Comparison of ENCODE assay signal across 26 cellular contexts in the genomic region with DNA sequence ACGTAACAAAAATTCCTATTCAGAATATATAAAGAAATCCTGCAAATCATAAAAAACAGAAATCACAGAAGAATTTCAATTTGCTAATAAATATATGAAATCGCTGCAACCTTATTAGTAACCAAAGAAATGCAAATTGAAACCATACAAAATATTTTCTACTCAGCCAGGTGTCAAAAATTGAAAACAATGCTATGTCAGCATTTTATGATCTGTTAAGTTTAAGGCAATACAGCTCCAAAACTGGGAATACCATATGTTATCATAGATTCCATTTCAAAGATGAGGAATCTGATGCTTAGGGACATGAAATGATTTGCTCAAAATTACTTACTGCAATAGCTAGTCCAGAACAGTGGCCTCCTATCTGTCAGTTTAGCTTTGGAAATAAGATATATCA.
DNase-seq lines count a peak whose midpoint lies in the region; ATAC-seq, FAIRE-seq and TF ChIP-seq lines count a peak whose summit lies in the region.
"Had no signal": no experiment of that assay in that cellular context is flagged by ENCODE, and none has a peak within 500 bp of the region (broad histone marks: within the 10 kb centered on the region; RNA-seq: fewer than 3 reads in every experiment).

No MANE protein-coding gene starts in this region.

- no peak for TF ChIP-seq CTCF in A549 (IDR thresholded peaks at IDR 0.05)
- TF ChIP-seq CTCF in K562 (IDR thresholded peaks at IDR 0.05 in 2 of 3, conservative IDR thresholded peaks at IDR 0.05 in 1 of 3; ENCODE audit: insufficient read depth in 2 of 3, low read depth in 1 of 3, low read length in 3 of 3), result no peak

- H3K4me3 ChIP-seq in A549, result no peak overlapping the region
- no peak overlapping the region for H3K4me3 ChIP-seq in K562
- H3K4me3 ChIP-seq: BLaER1, GM12878 had no signal

- H3K9ac ChIP-seq in K562 (ENCODE audit: insufficient read depth in 1 of 2, low read depth in 2 of 2, low read length in 2 of 2), result no peak overlapping the region
- H3K9ac ChIP-seq: BLaER1 had no signal

- no peak overlapping the region for H2AFZ ChIP-seq in K562 (ENCODE audit: low read depth, low read length)

- H3K27ac ChIP-seq in A549 (no peak overlapping the region), K562 (ENCODE audit: extremely low read depth, low read depth, low read length) (no peak overlapping the region)
- H3K27ac ChIP-seq: 22Rv1, BLaER1 had no signal

- intact Hi-C loops in K562 (cut with micrococcal nuclease), result no loop called here
- intact Hi-C loops in activated T-helper 1 cell treated with anti-CD3 and anti-CD28 coated beads, Interleukin-12 subunit alpha, Interleukin-12 subunit beta, Interleukin-2, Interleukin-4 antibody, amounts not matched to agents 30 ng/mL and 10 ng/mL and 1 ng/mL, durations not matched to agents 14 hours and 24 hours and 36 hours (cut with micrococcal nuclease), result no loop called here

- DNase-seq in NCI-H2171 treated with DMSO at 0.1 percent for 48 hours (lab: John Stamatoyannopoulos, UW), result peak; percentile 35
- DNase-seq in NCI-H2171 (lab: John Stamatoyannopoulos, UW), result no peak
- no peak for DNase-seq in A549 (ENCODE audit: low read depth in 1 of 2, low spot score in 1 of 2)
- DNase-seq in K562 (ENCODE audit: extremely low read depth in 1 of 4, low spot score in 3 of 4), result no peak
- DNase-seq in activated T-helper 1 cell treated with anti-CD3 and anti-CD28 coated beads, Interleukin-12 subunit alpha, Interleukin-12 subunit beta, Interleukin-2, Interleukin-4 antibody, amounts not matched to agents 30 ng/mL and 10 ng/mL and 1 ng/mL, durations not matched to agents 14 hours and 24 hours and 36 hours (ENCODE audit: low spot score), result no peak
- DNase-seq: ACHN; BE2C; C1 segment of cervical spinal cord; CD4-positive, alpha-beta memory T cell; CD4-positive, CD25-positive, alpha-beta regulatory T cell; CD8-positive, alpha-beta memory T cell; COR-L47; DMS 273 treated with DMSO at 0.1 percent for 48 hours; DMS153; DMS53; DMS79; DND-41; EL; GDM1 had no signal

- H3K27me3 Mint-ChIP-seq in activated T-helper 1 cell treated with anti-CD3 and anti-CD28 coated beads, Interleukin-12 subunit alpha, Interleukin-12 subunit beta, Interleukin-2, Interleukin-4 antibody, amounts not matched to agents 30 ng/mL and 10 ng/mL and 1 ng/mL, durations not matched to agents 14 hours and 24 hours and 36 hours (ENCODE audit: insufficient read depth), result peaks cover 2% of the 10 kb centered on the region

- no peaks in the 10 kb centered on the region for H3K36me3 Mint-ChIP-seq in activated T-helper 1 cell treated with anti-CD3 and anti-CD28 coated beads, Interleukin-12 subunit alpha, Interleukin-12 subunit beta, Interleukin-2, Interleukin-4 antibody, amounts not matched to agents 30 ng/mL and 10 ng/mL and 1 ng/mL, durations not matched to agents 14 hours and 24 hours and 36 hours (ENCODE audit: low read depth)
- H3K36me3 Mint-ChIP-seq: CD14-positive monocyte; CD4-positive, alpha-beta memory T cell; CD4-positive, CD25-positive, alpha-beta regulatory T cell; CD8-positive, alpha-beta memory T cell had no signal

- TF ChIP-seq RAD21 in A549 (conservative IDR thresholded peaks at IDR 0.05 in 1 of 2, IDR thresholded peaks at IDR 0.05 in 1 of 2) (no peak), K562 (CRISPR knock-in tag; conservative IDR thresholded peaks at IDR 0.05 in 1 of 2, IDR thresholded peaks at IDR 0.05 in 1 of 2) (no peak)

- ATAC-seq in A549 (no peak), K562 (no peak), GM21423 (IDR thresholded peaks at IDR 0.05; ENCODE audit: unreplicated experiment) (no peak)
- ATAC-seq: GM12878 had no signal

- peaks cover 4% of the 10 kb centered on the region for H3K9me3 Mint-ChIP-seq in activated T-helper 1 cell treated with anti-CD3 and anti-CD28 coated beads, Interleukin-12 subunit alpha, Interleukin-12 subunit beta, Interleukin-2, Interleukin-4 antibody, amounts not matched to agents 30 ng/mL and 10 ng/mL and 1 ng/mL, durations not matched to agents 14 hours and 24 hours and 36 hours
- H3K9me3 Mint-ChIP-seq: CD8-positive, alpha-beta memory T cell had no signal

- H3K4me1 ChIP-seq in A549 (no peaks in the 10 kb centered on the region), K562 (replicated peaks in 1 of 2; ENCODE audit: control insufficient read depth in 2 of 2, insufficient read depth in 2 of 2, low read length in 2 of 2) (peaks cover 0 to 3% of the 10 kb centered on the region in 2 experiments; a peak in 2 of 5 replicates)
- H3K4me1 ChIP-seq: BE2C had no signal

- in situ Hi-C loops in K562 (cut with MboI), result no loop called here

- H3K9me1 ChIP-seq in K562 (ENCODE audit: control insufficient read depth, insufficient read depth, low read length), result no peaks in the 10 kb centered on the region

- no peak overlapping the region for H3K4me2 ChIP-seq in A549
- H3K4me2 ChIP-seq in K562 (ENCODE audit: insufficient read depth, low read length), result no peak overlapping the region
- H3K4me2 ChIP-seq: BLaER1 had no signal

- POLR2A ChIA-PET in A549 (lab: Yijun Ruan, JAX), result no interaction called here
- POLR2A ChIA-PET in K562 (lab: Yijun Ruan, JAX), result no interaction called here

- no peaks in the 10 kb centered on the region for H3K79me2 ChIP-seq in K562 (ENCODE audit: control insufficient read depth, insufficient read depth, low read length)

- CTCF ChIA-PET in A549 (lab: Yijun Ruan, JAX), result no interaction called here
- CTCF ChIA-PET in K562 (lab: Yijun Ruan, JAX; ENCODE audit: low intra/inter-chr PET ratio), result no interaction called here

- TF ChIP-seq EP300 in A549 (IDR thresholded peaks at IDR 0.05), result no peak
- TF ChIP-seq EP300 in K562 (IDR thresholded peaks at IDR 0.05; ENCODE audit: low read length), result no peak

- H4K20me1 ChIP-seq in K562 (replicated peaks; ENCODE audit: control insufficient read depth, insufficient read depth, low read length), result no peaks in the 10 kb centered on the region
- H4K20me1 ChIP-seq: BLaER1 had no signal

- H3K4me3 Mint-ChIP-seq in activated T-helper 1 cell treated with anti-CD3 and anti-CD28 coated beads, Interleukin-12 subunit alpha, Interleukin-12 subunit beta, Interleukin-2, Interleukin-4 antibody, amounts not matched to agents 30 ng/mL and 10 ng/mL and 1 ng/mL, durations not matched to agents 14 hours and 24 hours and 36 hours, result no peak overlapping the region
- H3K4me3 Mint-ChIP-seq: CD14-positive monocyte; CD4-positive, alpha-beta memory T cell; CD4-positive, CD25-positive, alpha-beta regulatory T cell; CD8-positive, alpha-beta memory T cell had no signal

- no TSS peak for BruUV-seq in K562 (replicated peaks; lab: Mats Ljungman, UMichigan)

- no peaks in the 10 kb centered on the region for H3K9me3 ChIP-seq in A549
- no peaks in the 10 kb centered on the region for H3K9me3 ChIP-seq in K562 (replicated peaks; ENCODE audit: control insufficient read depth, insufficient read depth, low read depth, low read length)
- H3K9me3 ChIP-seq: BE2C, BLaER1 had no signal

- WGBS in A549 (ENCODE audit: missing lambda C conversion rate), result 36% methylated on average over 2 of the region's 2 CpGs
- WGBS in K562 (ENCODE audit: insufficient coverage, low coverage, missing lambda C conversion rate), result 13% methylated on average over 2 of the region's 2 CpGs

- no peak for FAIRE-seq in A549 (lab: Jason Lieb, UNC)
- FAIRE-seq in K562 (lab: Jason Lieb, UNC), result peak; percentile 46
- FAIRE-seq: GM12878, GM12892, GM18507 had no signal

- no peaks in the 10 kb centered on the region for H3K36me3 ChIP-seq in K562 (ENCODE audit: control insufficient read depth, insufficient read depth, low read length)
- H3K36me3 ChIP-seq: BE2C, BLaER1 had no signal

- H3K4me1 Mint-ChIP-seq in activated T-helper 1 cell treated with anti-CD3 and anti-CD28 coated beads, Interleukin-12 subunit alpha, Interleukin-12 subunit beta, Interleukin-2, Interleukin-4 antibody, amounts not matched to agents 30 ng/mL and 10 ng/mL and 1 ng/mL, durations not matched to agents 14 hours and 24 hours and 36 hours (ENCODE audit: low read depth), result no peaks in the 10 kb centered on the region
- H3K4me1 Mint-ChIP-seq: CD14-positive monocyte; CD4-positive, alpha-beta memory T cell; CD4-positive, CD25-positive, alpha-beta regulatory T cell; CD8-positive, alpha-beta memory T cell had no signal

- TF ChIP-seq POLR2A in A549 (IDR thresholded peaks at IDR 0.05; ENCODE audit: low read length), result no peak
- no peak for TF ChIP-seq POLR2A in K562 (conservative IDR thresholded peaks at IDR 0.05)

- H3K27me3 ChIP-seq in K562 (ENCODE audit: control insufficient read depth in 2 of 2, insufficient read depth in 2 of 2, low read length in 2 of 2), result peaks cover 0 to 8% of the 10 kb centered on the region in 2 experiments; a peak in 2 of 5 replicates
- H3K27me3 ChIP-seq: BE2C, BLaER1 had no signal

- no peak overlapping the region for H3K27ac Mint-ChIP-seq in activated T-helper 1 cell treated with anti-CD3 and anti-CD28 coated beads, Interleukin-12 subunit alpha, Interleukin-12 subunit beta, Interleukin-2, Interleukin-4 antibody, amounts not matched to agents 30 ng/mL and 10 ng/mL and 1 ng/mL, durations not matched to agents 14 hours and 24 hours and 36 hours
- H3K27ac Mint-ChIP-seq: CD14-positive monocyte; CD4-positive, alpha-beta memory T cell; CD4-positive, CD25-positive, alpha-beta regulatory T cell; CD8-positive, alpha-beta memory T cell had no signal

TF ChIP-seq in A549, 52 proteins besides CTCF, POLR2A, EP300 and RAD21:
- TF ChIP-seq, protein P1, sequence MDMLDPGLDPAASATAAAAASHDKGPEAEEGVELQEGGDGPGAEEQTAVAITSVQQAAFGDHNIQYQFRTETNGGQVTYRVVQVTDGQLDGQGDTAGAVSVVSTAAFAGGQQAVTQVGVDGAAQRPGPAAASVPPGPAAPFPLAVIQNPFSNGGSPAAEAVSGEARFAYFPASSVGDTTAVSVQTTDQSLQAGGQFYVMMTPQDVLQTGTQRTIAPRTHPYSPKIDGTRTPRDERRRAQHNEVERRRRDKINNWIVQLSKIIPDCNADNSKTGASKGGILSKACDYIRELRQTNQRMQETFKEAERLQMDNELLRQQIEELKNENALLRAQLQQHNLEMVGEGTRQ (IDR thresholded peaks at IDR 0.05), result no peak
- TF ChIP-seq MAFK (IDR thresholded peaks at IDR 0.05; ENCODE audit: partially characterized antibody), result peak; percentile 91

TF ChIP-seq in K562, 482 proteins besides CTCF, POLR2A, EP300 and RAD21 (continues in another document):
- TF ChIP-seq ZFP36 (IDR thresholded peaks at IDR 0.05; ENCODE audit: low read depth, low read length, partially characterized antibody) (no peak), CREBBP (IDR thresholded peaks at IDR 0.05; ENCODE audit: low read depth, low read length) (no peak), MAFG (tag; conservative IDR thresholded peaks at IDR 0.05) (peak; percentile 83), ZNF316 (IDR thresholded peaks at IDR 0.05) (peak; percentile 95), ZFP30 (CRISPR knock-in tag; IDR thresholded peaks at IDR 0.05; ENCODE audit: borderline replicate concordance) (no peak), FOXM1 (IDR thresholded peaks at IDR 0.05; ENCODE audit: low read depth) (no peak), FOXM1 (CRISPR knock-in tag; IDR thresholded peaks at IDR 0.05; ENCODE audit: low read depth) (no peak), ZNF174 (CRISPR knock-in tag; IDR thresholded peaks at IDR 0.05) (no peak), RFX1 (IDR thresholded peaks at IDR 0.05) (no peak), HNRNPH1 (optimal IDR thresholded peaks at IDR 0.05; ENCODE audit: low read depth, low read length) (no peak), NR4A1 (CRISPR knock-in tag; IDR thresholded peaks at IDR 0.05) (no peak), NR4A1 (tag; IDR thresholded peaks at IDR 0.05) (no peak)
